In genomic region chr5:11385901-11386293, GRCh38 we compare ENCODE assay signal across 15 cellular contexts.
DNase-seq lines count a peak whose midpoint lies in the region; ATAC-seq, FAIRE-seq and TF ChIP-seq lines count a peak whose summit lies in the region.
"Had no signal": no experiment of that assay in that cellular context is flagged by ENCODE, and none has a peak within 500 bp of the region (broad histone marks: within the 10 kb centered on the region; RNA-seq: fewer than 3 reads in every experiment).

No MANE protein-coding gene starts in this region.

- CTCF ChIA-PET in H1 (lab: Charles Lee; ENCODE audit: partially characterized antibody), result interaction anchor here (0.9 to 1.2 kb wide), 3 partner anchors 8 to 61 kb away, joined by 3 read pairs; no protein-coding TSS in a partner anchor

- no peaks in the 10 kb centered on the region for H3K36me3 ChIP-seq in ES-I3 (ENCODE audit: insufficient read depth, low read length)
- H3K36me3 ChIP-seq in H1 (ENCODE audit: control insufficient read depth in 2 of 4, insufficient read depth in 4 of 4, low read length in 3 of 4), result no peaks in the 10 kb centered on the region

- H2BK15ac ChIP-seq in H1 (ENCODE audit: low read length), result no peak overlapping the region

- DNase-seq in NCI-H524 (lab: John Stamatoyannopoulos, UW) (peak; percentile 82 to 89), H1 (ENCODE audit: low read depth in 1 of 2, low spot score in 2 of 2) (peak; percentile 69 to 71), middle frontal gyrus (ENCODE audit: extremely low spot score, low spot score) (peak; percentile 70), NCI-H146 (lab: John Stamatoyannopoulos, UW) (no peak), NCI-H1092 (lab: John Stamatoyannopoulos, UW) (no peak)
- DNase-seq: DMS79; stimulated activated CD4-positive, alpha-beta T cell treated with anti-CD3 and anti-CD28 coated beads, Interleukin-4, amount 100 ng/mL, for 4 hours; stimulated activated naive CD4-positive, alpha-beta T cell had no signal

- H3K14ac ChIP-seq in H1 (ENCODE audit: insufficient read length), result no peak overlapping the region

- no peaks in the 10 kb centered on the region for H3K9me3 ChIP-seq in ES-I3 (ENCODE audit: control insufficient read depth, insufficient read depth, low read length)
- H3K9me3 ChIP-seq in H1 (ENCODE audit: insufficient read depth in 2 of 2, low read depth in 1 of 2, low read length in 1 of 2), result no peaks in the 10 kb centered on the region

- H2BK5ac ChIP-seq in H1 (ENCODE audit: low read depth, low read length), result no peak overlapping the region

- H3K4me1 ChIP-seq in ES-I3 (ENCODE audit: insufficient read depth, low read length) (0 out of 2 replicates have a peak, but pooled peaks cover 3% of the 10 kb centered on the region), H1 (replicated peaks in 1 of 4; ENCODE audit: control insufficient read depth in 3 of 4, insufficient read depth in 4 of 4, low read length in 3 of 4) (peaks cover 3 to 12% (median 7%) of the 10 kb centered on the region in 4 experiments)

- no peaks in the 10 kb centered on the region for H4K20me1 ChIP-seq in H1 (replicated peaks in 1 of 2; ENCODE audit: control insufficient read depth in 1 of 2, insufficient read depth in 2 of 2, low read length in 2 of 2)

- no peak overlapping the region for H2BK20ac ChIP-seq in H1 (ENCODE audit: low read length)

- H3K4me2 ChIP-seq in H1 (ENCODE audit: insufficient read depth in 1 of 2, low read depth in 2 of 2, low read length in 2 of 2), result peak overlapping the region; percentile 93 to 100; a peak in 3 of 4 replicates

- H3K23me2 ChIP-seq in H1 (ENCODE audit: low read depth, low read length), result peaks cover 6% of the 10 kb centered on the region

- no peak overlapping the region for H4K8ac ChIP-seq in H1 (ENCODE audit: extremely low read depth, insufficient read depth, low read length)

- no peak overlapping the region for H4K5ac ChIP-seq in H1 (ENCODE audit: insufficient read length, low read depth, low read length)

- H3K56ac ChIP-seq in H1 (replicated peaks; ENCODE audit: insufficient read length, low read depth, low read length), result no peak overlapping the region

- H2AK5ac ChIP-seq in H1 (ENCODE audit: low read depth, low read length), result no peak overlapping the region

- peaks cover 19 to 41% (median 34%) of the 10 kb centered on the region in 4 experiments for H3K27me3 ChIP-seq in H1 (replicated peaks in 1 of 4; ENCODE audit: control insufficient read depth in 3 of 4, extremely low read depth in 1 of 4, insufficient read depth in 3 of 4, low read length in 3 of 4)

- peak overlapping the region; percentile 40; the same call in 1 of the 2 replicates for H3K9ac ChIP-seq in ES-I3 (ENCODE audit: low read depth, low read length)
- no peak overlapping the region for H3K9ac ChIP-seq in H1 (replicated peaks in 1 of 4; ENCODE audit: extremely low read depth in 1 of 4, low read depth in 3 of 4, low read length in 3 of 4)

- 0 out of 4 replicates have a peak, but pooled peaks have one; percentile 5 to 11 for TF ChIP-seq RAD21 in H1 (IDR thresholded peaks at IDR 0.05 in 1 of 2, conservative IDR thresholded peaks at IDR 0.05 in 1 of 2; ENCODE audit: low read depth in 2 of 2, low read length in 2 of 2)

- peak; percentile 97 for FAIRE-seq in H1 (lab: Jason Lieb, UNC)
- FAIRE-seq: GM12891, GM19239, H54 had no signal

- H3K4ac ChIP-seq in H1 (replicated peaks; ENCODE audit: insufficient read length, low read depth, low read length), result no peak overlapping the region

- peak overlapping the region in 2 of 4 experiments; percentile 7 to 62; a peak in 2 of 8 replicates for H3K4me3 ChIP-seq in H1 (ENCODE audit: extremely low read depth in 1 of 4, insufficient read depth in 2 of 4, low read depth in 3 of 4, low read length in 4 of 4)

- 3% methylated on average over 3 of the region's 3 CpGs; no CpG with 5 or more reads in 1 of the 2 experiments for WGBS in H1 (ENCODE audit: extremely low coverage in 1 of 2, insufficient coverage in 1 of 2, insufficient read length in 1 of 2, insufficient replicate concordance in 2 of 2, low coverage in 1 of 2, low lambda C conversion rate in 2 of 2, missing lambda C conversion rate in 1 of 2), 2 experiments

- TF ChIP-seq POLR2A in H1 (IDR thresholded peaks at IDR 0.05; ENCODE audit: control extremely low read depth in 1 of 2, low read depth in 2 of 2, low read length in 2 of 2), result no peak

- TF ChIP-seq EP300 in H1 (IDR thresholded peaks at IDR 0.05; ENCODE audit: borderline replicate concordance in 1 of 2, low read depth in 2 of 2, low read length in 2 of 2), result peak in 1 of 2 experiments; percentile 65; a peak in 1 of 3 replicates

- ATAC-seq in HG03469 (IDR thresholded peaks at IDR 0.05; ENCODE audit: unreplicated experiment) (no peak), GM18868 (IDR thresholded peaks at IDR 0.05; ENCODE audit: unreplicated experiment) (no peak)

- H3K23ac ChIP-seq in H1 (ENCODE audit: insufficient read length), result no peak overlapping the region

- H3K18ac ChIP-seq in H1 (ENCODE audit: extremely low read depth, low read length), result no peak overlapping the region

- H3K27ac ChIP-seq in H1 (ENCODE audit: low read depth, low read length), result no peak overlapping the region
- H3K27ac ChIP-seq: HL-60 had no signal

- no peaks in the 10 kb centered on the region for H3K79me1 ChIP-seq in H1 (ENCODE audit: low read depth, low read length)

- no peaks in the 10 kb centered on the region for H3K79me2 ChIP-seq in H1 (ENCODE audit: control insufficient read depth in 1 of 2, insufficient read depth in 2 of 2, low read length in 2 of 2)

- no peak overlapping the region for H2BK12ac ChIP-seq in H1 (ENCODE audit: low read depth, low read length)

- no peak for TF ChIP-seq CTCF in H1 (IDR thresholded peaks at IDR 0.05; ENCODE audit: control extremely low read depth in 1 of 3, insufficient read depth in 1 of 3, low read depth in 1 of 3, low read length in 3 of 3)

- H2AFZ ChIP-seq in H1 (ENCODE audit: low read length), result no peak overlapping the region

- H4K91ac ChIP-seq in H1 (replicated peaks; ENCODE audit: insufficient read length, low read length), result no peak overlapping the region

- POLR2A ChIA-PET in H1 (lab: Charles Lee; ENCODE audit: partially characterized antibody), result interaction anchor here (0.6 to 0.7 kb wide), 2 partner anchors 10 to 333 kb away, joined by 3 read pairs; no protein-coding TSS in a partner anchor

- H2BK120ac ChIP-seq in H1 (replicated peaks; ENCODE audit: low read depth, low read length), result no peak overlapping the region

TF ChIP-seq in H1, 55 proteins besides CTCF, POLR2A, EP300 and RAD21 (continues in another document):
- TF ChIP-seq TAF7 (optimal IDR thresholded peaks at IDR 0.05; ENCODE audit: borderline replicate concordance, low read depth, low read length) (no peak), KDM1A (IDR thresholded peaks at IDR 0.05; ENCODE audit: borderline replicate concordance, low read length) (peak; percentile 42; the same call in 1 of the 2 replicates), BCL11A (IDR thresholded peaks at IDR 0.05; ENCODE audit: low read depth in 2 of 2, low read length in 2 of 2) (peak in 1 of 2 experiments; percentile 16), MAX (IDR thresholded peaks at IDR 0.05) (0 out of 2 replicates have a peak, but pooled peaks have one; percentile 10), YY1 (IDR thresholded peaks at IDR 0.05; ENCODE audit: low read depth, low read length) (0 out of 2 replicates have a peak, but pooled peaks have one; percentile 20)

Comparison
In these comparisons a context has a peak if more than half of its experiments do, and no peak if none do; other contexts are left out.
1. DNase-seq: peak in NCI-H524 (2 of 2), H1 (2 of 2) and middle frontal gyrus (single experiment); none in NCI-H146 (single experiment) and NCI-H1092 (single experiment).